In the genomic region with DNA sequence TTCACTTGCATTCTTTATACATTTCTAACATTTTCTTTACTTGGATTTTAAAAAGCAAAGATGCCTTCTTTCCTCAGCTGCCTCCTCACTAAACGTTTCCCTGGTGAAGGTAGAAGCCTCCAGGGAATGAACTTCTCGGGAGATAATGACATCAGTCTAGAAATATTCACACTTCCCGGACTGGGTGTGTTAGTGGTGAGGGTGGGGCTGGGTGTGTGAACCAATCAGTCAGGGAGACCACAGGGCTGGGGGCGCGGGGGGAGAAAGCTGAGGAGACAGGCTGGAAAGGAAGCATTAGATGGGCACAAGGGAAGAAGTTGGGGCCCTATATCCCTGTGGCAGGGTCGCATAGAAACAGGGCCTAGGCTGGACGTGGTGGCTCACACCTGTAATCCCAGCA, we compare ENCODE assay signal across 30 cellular contexts. TPM values are rescaled to one million over a fixed set of nuclear protein-coding genes. Genes with fewer than 3 reads are reported as not detected.
DNase-seq lines count a peak whose midpoint lies in the region; ATAC-seq and TF ChIP-seq lines count a peak whose summit lies in the region.
"Had no signal": no experiment of that assay in that cellular context is flagged by ENCODE, and none has a peak within 500 bp of the region (broad histone marks: within the 10 kb centered on the region; RNA-seq: fewer than 3 reads in every experiment).

No MANE protein-coding gene starts in this region.

- no peak for TF ChIP-seq POLR2A in transverse colon (IDR thresholded peaks at IDR 0.05)

- H3K9me2 ChIP-seq in GM23338 (ENCODE audit: insufficient read depth): peaks cover 22% of the 10 kb centered on the region

- H3K4me2 ChIP-seq in GM23338: 0 out of 2 replicates have a peak overlapping the region, but pooled peaks have one; percentile 26

- H3K36me3 ChIP-seq in GM23338 (ENCODE audit: insufficient read depth) (no peaks in the 10 kb centered on the region), transverse colon (no peaks in the 10 kb centered on the region)
- H3K36me3 ChIP-seq: lower lobe of right lung, ovary had no signal

- H3K27me3 Mint-ChIP-seq in GM23338 (ENCODE audit: insufficient read depth, low read depth, poor library complexity): peaks cover 8% of the 10 kb centered on the region

- H3K4me3 ChIP-seq in GM23338 (no peak overlapping the region), transverse colon (no peak overlapping the region)
- H3K4me3 ChIP-seq: dorsolateral prefrontal cortex, lower lobe of right lung, ovary had no signal

- H3F3A ChIP-seq in GM23338 (replicated peaks; ENCODE audit: low read depth): no peaks in the 10 kb centered on the region; the same call in 1 of the 2 replicates

- in situ Hi-C loops in transverse colon (cut with MboI; ENCODE audit: low pct_ligation_motif_present in 1 of 4, low pct_unique_long_range_greater_than_20kb in 1 of 4, low sequenced_read_pairs in 3 of 4): no loop called here

- H3K4me1 Mint-ChIP-seq in GM23338: peaks cover 33% of the 10 kb centered on the region
- H3K4me1 Mint-ChIP-seq: nephron progenitor cell had no signal

- intact Hi-C loops in transverse colon (cut with DNase I; ENCODE audit: low total_unique reads): no loop called here

- H3K9me3 ChIP-seq in transverse colon: no peaks in the 10 kb centered on the region
- H3K9me3 ChIP-seq: lower lobe of right lung, ovary had no signal

- no peaks in the 10 kb centered on the region for H3K79me2 ChIP-seq in GM23338 (replicated peaks; ENCODE audit: insufficient read depth)

- H2AFZ ChIP-seq in GM23338: no peak overlapping the region

- no peak for TF ChIP-seq EP300 in transverse colon (IDR thresholded peaks at IDR 0.05; ENCODE audit: low read depth)

- no peaks in the 10 kb centered on the region for H4K20me1 ChIP-seq in GM23338 (replicated peaks; ENCODE audit: insufficient read depth)

- H3K4me1 ChIP-seq in GM23338 (ENCODE audit: insufficient read depth) (peaks cover 41% of the 10 kb centered on the region), transverse colon (no peaks in the 10 kb centered on the region)
- H3K4me1 ChIP-seq: lower lobe of right lung had no signal

- no peak overlapping the region for H3K27ac Mint-ChIP-seq in GM23338
- H3K27ac Mint-ChIP-seq: activated T-cell treated with anti-CD3 and anti-CD28 coated beads, Interleukin-2, amount 50 U/mL, for 24 hours; CD14-positive monocyte; nephron progenitor cell; stimulated activated naive B cell treated with anti-CD40 and anti-IgM and Interleukin-4, amounts not matched to agents 10 μg/mL and 1 μg/mL and 100 μg/mL, for 72 hours had no signal

- DNase-seq in GM23338 (ENCODE audit: low spot score) (no peak), RPMI7951 (ENCODE audit: low read depth) (peak; percentile 59), glomerular visceral epithelial cell (ENCODE audit: extremely low spot score) (peak; percentile 74), transverse colon (peak; percentile 14), globus pallidus (ENCODE audit: low spot score) (no peak), NCI-H526 treated with DMSO at 0.1 percent for 48 hours (lab: John Stamatoyannopoulos, UW) (no peak)
- DNase-seq: activated CD4-positive, alpha-beta T cell treated with anti-CD3 and anti-CD28 coated beads for 4 hours; activated gamma-delta T cell; activated T-cell treated with anti-CD3 and anti-CD28 coated beads, Interleukin-2, amount 50 U/mL, for 24 hours; dorsolateral prefrontal cortex; GOT3; kidney; lower lobe of right lung; NCI-H146; nephron progenitor cell; OCI-M1; ovary; SHP77; stimulated activated CD4-positive, alpha-beta T cell treated with anti-CD3 and anti-CD28 coated beads, Interleukin-4, amount 100 ng/mL, for 1 hour; stimulated activated naive B cell treated with anti-CD40 and anti-IgM and Interleukin-4, amounts not matched to agents 10 μg/mL and 1 μg/mL and 100 μg/mL, for 72 hours; T-helper 9 cell had no signal

- H3K4me3 Mint-ChIP-seq in GM23338: no peak overlapping the region
- H3K4me3 Mint-ChIP-seq: activated T-cell treated with anti-CD3 and anti-CD28 coated beads, Interleukin-2, amount 50 U/mL, for 24 hours; nephron progenitor cell; stimulated activated naive B cell treated with anti-CD40 and anti-IgM and Interleukin-4, amounts not matched to agents 10 μg/mL and 1 μg/mL and 100 μg/mL, for 72 hours had no signal

- H3K27ac ChIP-seq in GM23338 (ENCODE audit: low read depth): no peak overlapping the region
- H3K27ac ChIP-seq in transverse colon: no peak overlapping the region
- H3K27ac ChIP-seq: dorsolateral prefrontal cortex, lower lobe of right lung, ovary, VCaP had no signal

- WGBS in transverse colon (ENCODE audit: low coverage in 1 of 2), 2 donors: 63% methylated on average over 7 of the region's 7 CpGs

- no peaks in the 10 kb centered on the region for H3K36me3 Mint-ChIP-seq in GM23338 (ENCODE audit: low read depth)
- H3K36me3 Mint-ChIP-seq: CD14-positive monocyte; stimulated activated naive B cell treated with anti-CD40 and anti-IgM and Interleukin-4, amounts not matched to agents 10 μg/mL and 1 μg/mL and 100 μg/mL, for 72 hours had no signal

- H3K9me3 Mint-ChIP-seq in GM23338: no peaks in the 10 kb centered on the region
- H3K9me3 Mint-ChIP-seq: activated T-cell treated with anti-CD3 and anti-CD28 coated beads, Interleukin-2, amount 50 U/mL, for 24 hours had no signal

- H3K27me3 ChIP-seq in GM23338 (ENCODE audit: insufficient read depth) (no peaks in the 10 kb centered on the region), transverse colon (no peaks in the 10 kb centered on the region)
- H3K27me3 ChIP-seq: ovary had no signal

- TF ChIP-seq CTCF in GM23338 (conservative IDR thresholded peaks at IDR 0.05; ENCODE audit: low read depth in 2 of 2) (no peak), transverse colon (IDR thresholded peaks at IDR 0.05) (no peak)

- ATAC-seq in GM23338: no peak
- no peak for ATAC-seq in HG03571 (IDR thresholded peaks at IDR 0.05; ENCODE audit: unreplicated experiment)
- ATAC-seq in GM18511 (IDR thresholded peaks at IDR 0.05; ENCODE audit: unreplicated experiment): no peak
- ATAC-seq: lower lobe of right lung; stimulated activated naive B cell treated with anti-CD40 and anti-IgM and Interleukin-4, amounts not matched to agents 10 μg/mL and 1 μg/mL and 100 μg/mL, for 72 hours had no signal

TF ChIP-seq in GM23338, 12 proteins besides CTCF, POLR2A, EP300 and RAD21 (continues in another document):
- TF ChIP-seq, protein P1, sequence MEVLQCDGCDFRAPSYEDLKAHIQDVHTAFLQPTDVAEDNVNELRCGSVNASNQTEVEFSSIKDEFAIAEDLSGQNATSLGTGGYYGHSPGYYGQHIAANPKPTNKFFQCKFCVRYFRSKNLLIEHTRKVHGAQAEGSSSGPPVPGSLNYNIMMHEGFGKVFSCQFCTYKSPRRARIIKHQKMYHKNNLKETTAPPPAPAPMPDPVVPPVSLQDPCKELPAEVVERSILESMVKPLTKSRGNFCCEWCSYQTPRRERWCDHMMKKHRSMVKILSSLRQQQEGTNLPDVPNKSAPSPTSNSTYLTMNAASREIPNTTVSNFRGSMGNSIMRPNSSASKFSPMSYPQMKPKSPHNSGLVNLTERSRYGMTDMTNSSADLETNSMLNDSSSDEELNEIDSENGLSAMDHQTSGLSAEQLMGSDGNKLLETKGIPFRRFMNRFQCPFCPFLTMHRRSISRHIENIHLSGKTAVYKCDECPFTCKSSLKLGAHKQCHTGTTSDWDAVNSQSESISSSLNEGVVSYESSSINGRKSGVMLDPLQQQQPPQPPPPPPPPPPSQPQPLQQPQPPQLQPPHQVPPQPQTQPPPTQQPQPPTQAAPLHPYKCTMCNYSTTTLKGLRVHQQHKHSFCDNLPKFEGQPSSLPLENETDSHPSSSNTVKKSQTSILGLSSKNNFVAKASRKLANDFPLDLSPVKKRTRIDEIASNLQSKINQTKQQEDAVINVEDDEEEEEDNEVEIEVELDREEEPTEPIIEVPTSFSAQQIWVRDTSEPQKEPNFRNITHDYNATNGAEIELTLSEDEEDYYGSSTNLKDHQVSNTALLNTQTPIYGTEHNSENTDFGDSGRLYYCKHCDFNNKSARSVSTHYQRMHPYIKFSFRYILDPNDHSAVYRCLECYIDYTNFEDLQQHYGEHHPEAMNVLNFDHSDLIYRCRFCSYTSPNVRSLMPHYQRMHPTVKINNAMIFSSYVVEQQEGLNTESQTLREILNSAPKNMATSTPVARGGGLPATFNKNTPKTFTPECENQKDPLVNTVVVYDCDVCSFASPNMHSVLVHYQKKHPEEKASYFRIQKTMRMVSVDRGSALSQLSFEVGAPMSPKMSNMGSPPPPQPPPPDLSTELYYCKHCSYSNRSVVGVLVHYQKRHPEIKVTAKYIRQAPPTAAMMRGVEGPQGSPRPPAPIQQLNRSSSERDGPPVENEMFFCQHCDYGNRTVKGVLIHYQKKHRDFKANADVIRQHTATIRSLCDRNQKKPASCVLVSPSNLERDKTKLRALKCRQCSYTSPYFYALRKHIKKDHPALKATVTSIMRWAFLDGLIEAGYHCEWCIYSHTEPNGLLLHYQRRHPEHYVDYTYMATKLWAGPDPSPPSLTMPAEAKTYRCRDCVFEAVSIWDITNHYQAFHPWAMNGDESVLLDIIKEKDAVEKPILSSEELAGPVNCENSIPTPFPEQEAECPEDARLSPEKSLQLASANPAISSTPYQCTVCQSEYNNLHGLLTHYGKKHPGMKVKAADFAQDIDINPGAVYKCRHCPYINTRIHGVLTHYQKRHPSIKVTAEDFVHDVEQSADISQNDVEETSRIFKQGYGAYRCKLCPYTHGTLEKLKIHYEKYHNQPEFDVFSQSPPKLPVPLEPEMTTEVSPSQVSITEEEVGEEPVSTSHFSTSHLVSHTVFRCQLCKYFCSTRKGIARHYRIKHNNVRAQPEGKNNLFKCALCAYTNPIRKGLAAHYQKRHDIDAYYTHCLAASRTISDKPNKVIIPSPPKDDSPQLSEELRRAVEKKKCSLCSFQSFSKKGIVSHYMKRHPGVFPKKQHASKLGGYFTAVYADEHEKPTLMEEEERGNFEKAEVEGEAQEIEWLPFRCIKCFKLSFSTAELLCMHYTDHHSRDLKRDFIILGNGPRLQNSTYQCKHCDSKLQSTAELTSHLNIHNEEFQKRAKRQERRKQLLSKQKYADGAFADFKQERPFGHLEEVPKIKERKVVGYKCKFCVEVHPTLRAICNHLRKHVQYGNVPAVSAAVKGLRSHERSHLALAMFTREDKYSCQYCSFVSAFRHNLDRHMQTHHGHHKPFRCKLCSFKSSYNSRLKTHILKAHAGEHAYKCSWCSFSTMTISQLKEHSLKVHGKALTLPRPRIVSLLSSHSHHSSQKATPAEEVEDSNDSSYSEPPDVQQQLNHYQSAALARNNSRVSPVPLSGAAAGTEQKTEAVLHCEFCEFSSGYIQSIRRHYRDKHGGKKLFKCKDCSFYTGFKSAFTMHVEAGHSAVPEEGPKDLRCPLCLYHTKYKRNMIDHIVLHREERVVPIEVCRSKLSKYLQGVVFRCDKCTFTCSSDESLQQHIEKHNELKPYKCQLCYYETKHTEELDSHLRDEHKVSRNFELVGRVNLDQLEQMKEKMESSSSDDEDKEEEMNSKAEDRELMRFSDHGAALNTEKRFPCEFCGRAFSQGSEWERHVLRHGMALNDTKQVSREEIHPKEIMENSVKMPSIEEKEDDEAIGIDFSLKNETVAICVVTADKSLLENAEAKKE (CRISPR knock-in tag; IDR thresholded peaks at IDR 0.05): no peak
- TF ChIP-seq CREB1 (CRISPR knock-in tag; IDR thresholded peaks at IDR 0.05; ENCODE audit: low read depth): no peak

RNA-seq across cellular contexts. Expression of a gene that starts 58.9 kb away (rescaled TPM):
- total RNA-seq in GM23338 (2014; rRNA removed; shearing (Covaris generic)): not detected in 2 replicates
- polyA plus RNA-seq in GM23338 (2016; fragmentation: Nextera tagmentation; extraction: Ambion mirVana): 0.11 TPM in 1 of 2 replicates, not detected in the other
- not detected in 2 replicates for total RNA-seq in RPMI7951 (2014; rRNA removed; shearing (Covaris generic))
- not detected for total RNA-seq in transverse colon
- total RNA-seq: cerebellum, fibroblast of lung, glomerular endothelial cell, kidney, lower lobe of right lung, NCI-H460, ovary, ureter had no signal
- polyA plus RNA-seq: CD14-positive monocyte, fibroblast of lung, ovary had no signal

Comparison
In these comparisons a context has a peak if more than half of its experiments do, and no peak if none do; other contexts are left out.
1. DNase-seq: peak in RPMI7951 (single experiment), glomerular visceral epithelial cell (single experiment) and transverse colon (single experiment); none in GM23338 (single experiment), globus pallidus (single experiment) and NCI-H526 treated with DMSO at 0.1 percent for 48 hours (single experiment).